In the genomic region with DNA sequence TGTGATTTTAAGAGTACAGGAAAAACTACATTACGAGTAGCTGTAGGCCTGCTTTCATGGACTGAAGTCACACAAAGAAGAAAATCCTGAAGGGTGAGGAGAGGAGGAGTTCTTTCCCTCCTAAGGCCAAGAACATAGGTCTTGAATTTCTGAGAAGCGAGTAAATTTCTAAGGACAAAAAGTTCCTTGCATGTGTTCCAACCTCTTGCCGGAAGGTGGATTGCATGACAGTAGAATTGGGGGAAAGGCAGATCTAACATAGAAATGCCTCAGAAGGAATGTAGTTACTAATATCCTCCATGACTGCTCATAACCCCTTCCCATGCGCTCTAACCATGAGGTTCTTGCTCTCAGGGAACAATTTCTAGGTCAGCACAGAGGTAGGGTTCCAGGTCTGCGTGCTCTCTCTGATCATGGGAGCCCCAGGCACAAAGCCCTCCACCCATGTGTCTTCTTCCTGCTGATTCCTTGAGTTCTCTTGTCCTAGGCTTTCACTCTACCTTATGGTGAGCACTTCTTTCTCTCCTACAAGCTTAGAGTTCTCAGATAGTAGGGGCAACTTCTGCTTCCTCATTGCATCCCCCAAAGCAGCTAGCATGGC, we compare ENCODE assay signal across 24 cellular contexts. TPM values are rescaled to one million over a fixed set of nuclear protein-coding genes. Genes with fewer than 3 reads are reported as not detected.
DNase-seq lines count a peak whose midpoint lies in the region; ATAC-seq, FAIRE-seq and TF ChIP-seq lines count a peak whose summit lies in the region.
"Had no signal": no experiment of that assay in that cellular context is flagged by ENCODE, and none has a peak within 500 bp of the region (broad histone marks: within the 10 kb centered on the region; RNA-seq: fewer than 3 reads in every experiment).

No MANE protein-coding gene starts in this region.

- 87 to 92% (median 88%) methylated on average over 5 of the region's 5 CpGs for WGBS in adrenal gland, 4 donors

- peak overlapping the region; percentile 63 for H3K4me3 Mint-ChIP-seq in T-helper 1 cell treated with Interleukin-12 subunit alpha and Interleukin-12 subunit beta and Interleukin-4 antibody, amounts not matched to agents 30 μg/mL and 1 μg/mL, for 36 hours
- peak overlapping the region; percentile 96 for H3K4me3 Mint-ChIP-seq in central memory CD8-positive, alpha-beta T cell
- H3K4me3 Mint-ChIP-seq: endodermal cell, WTC11 had no signal

- H3K27me3 ChIP-seq in BLaER1 (no peaks in the 10 kb centered on the region), adrenal gland (no peaks in the 10 kb centered on the region)
- H3K27me3 ChIP-seq in BLaER1 treated with 17β-estradiol and CSF1 and Interleukin-3, amounts not matched to agents 10 nM and 100 nM: peaks cover 0 to 25% (median 0%) of the 10 kb centered on the region in 11 experiments; a peak in 5 of 22 replicates
- H3K27me3 ChIP-seq: ovary, sigmoid colon, testis had no signal

- no peak for TF ChIP-seq POLR2A in GM12891 (IDR thresholded peaks at IDR 0.05; ENCODE audit: low read depth, low read length)
- TF ChIP-seq POLR2A in adrenal gland (IDR thresholded peaks at IDR 0.05): no peak

- intact Hi-C loops in adrenal gland (cut with DNase I): no loop called here

- H3K9me3 ChIP-seq in BLaER1 (peaks cover 21% of the 10 kb centered on the region), adrenal gland (replicated peaks in 1 of 3) (no peaks in the 10 kb centered on the region)
- H3K9me3 ChIP-seq in BLaER1 treated with 17β-estradiol and CSF1 and Interleukin-3, amounts not matched to agents 10 nM and 100 nM (replicated peaks in 1 of 11): peaks cover 8 to 23% (median 17%) of the 10 kb centered on the region in 11 experiments; a peak in 18 of 22 replicates
- H3K9me3 ChIP-seq: sigmoid colon, testis had no signal

- H3K27ac ChIP-seq in BLaER1 (no peak overlapping the region), adrenal gland (no peak overlapping the region)
- H3K27ac ChIP-seq in BLaER1 treated with 17β-estradiol and CSF1 and Interleukin-3, amounts not matched to agents 10 nM and 100 nM: no peak overlapping the region
- H3K27ac ChIP-seq: ovary, sigmoid colon, testis had no signal

- no peak for TF ChIP-seq CTCF in adrenal gland (IDR thresholded peaks at IDR 0.05)

- no peaks in the 10 kb centered on the region; the same call in 1 of the 2 replicates for H3K36me3 ChIP-seq in BLaER1
- H3K36me3 ChIP-seq in BLaER1 treated with 17β-estradiol and CSF1 and Interleukin-3, amounts not matched to agents 10 nM and 100 nM: peaks cover 0 to 7% (median 0%) of the 10 kb centered on the region in 11 experiments; a peak in 2 of 22 replicates
- H3K36me3 ChIP-seq in adrenal gland (replicated peaks in 1 of 2): no peaks in the 10 kb centered on the region
- H3K36me3 ChIP-seq: ovary, sigmoid colon had no signal

- no peak overlapping the region for H3K9ac ChIP-seq in BLaER1
- no peak overlapping the region for H3K9ac ChIP-seq in BLaER1 treated with 17β-estradiol and CSF1 and Interleukin-3, amounts not matched to agents 10 nM and 100 nM

- DNase-seq in central memory CD8-positive, alpha-beta T cell (ENCODE audit: low spot score in 2 of 2): no peak
- no peak for DNase-seq in NCI-H446 treated with DMSO at 0.1 percent for 48 hours (lab: John Stamatoyannopoulos, UW)
- no peak for DNase-seq in NCI-H128 (lab: John Stamatoyannopoulos, UW; ENCODE audit: unreplicated experiment)
- no peak for DNase-seq in GM12891 (ENCODE audit: insufficient read length, low spot score)
- DNase-seq in adrenal gland: no peak
- DNase-seq: AML-193, aorta, cerebellar nuclear complex, endodermal cell, NCI-H2029, NCI-H526 treated with DMSO at 0.1 percent for 48 hours, ovary, SHP77 treated with DMSO at 0.1 percent for 48 hours, sigmoid colon, testis had no signal

- no peaks in the 10 kb centered on the region for H4K20me1 ChIP-seq in BLaER1
- H4K20me1 ChIP-seq in BLaER1 treated with 17β-estradiol and CSF1 and Interleukin-3, amounts not matched to agents 10 nM and 100 nM: no peaks in the 10 kb centered on the region

- peak overlapping the region; percentile 99 for H3K27ac Mint-ChIP-seq in T-helper 1 cell treated with Interleukin-12 subunit alpha and Interleukin-12 subunit beta and Interleukin-4 antibody, amounts not matched to agents 30 μg/mL and 1 μg/mL, for 36 hours
- peak overlapping the region; percentile 98 for H3K27ac Mint-ChIP-seq in central memory CD8-positive, alpha-beta T cell (ENCODE audit: low read depth)
- H3K27ac Mint-ChIP-seq: endodermal cell, WTC11 had no signal

- FAIRE-seq in GM12891 (lab: Jason Lieb, UNC): no peak
- FAIRE-seq: D721Med, H54 had no signal

- peaks cover 89% of the 10 kb centered on the region for H3K4me1 Mint-ChIP-seq in T-helper 1 cell treated with Interleukin-12 subunit alpha and Interleukin-12 subunit beta and Interleukin-4 antibody, amounts not matched to agents 30 μg/mL and 1 μg/mL, for 36 hours (ENCODE audit: low read depth)
- H3K4me1 Mint-ChIP-seq in central memory CD8-positive, alpha-beta T cell: peaks cover 100% of the 10 kb centered on the region

- H3K4me2 ChIP-seq in BLaER1: peak overlapping the region; percentile 89
- peak overlapping the region in 9 of 11 experiments; percentile 66 to 91 (median 76); a peak in 17 of 22 replicates for H3K4me2 ChIP-seq in BLaER1 treated with 17β-estradiol and CSF1 and Interleukin-3, amounts not matched to agents 10 nM and 100 nM

- H3K9me3 Mint-ChIP-seq in T-helper 1 cell treated with Interleukin-12 subunit alpha and Interleukin-12 subunit beta and Interleukin-4 antibody, amounts not matched to agents 30 μg/mL and 1 μg/mL, for 36 hours: peaks cover 2% of the 10 kb centered on the region
- no peaks in the 10 kb centered on the region for H3K9me3 Mint-ChIP-seq in central memory CD8-positive, alpha-beta T cell
- H3K9me3 Mint-ChIP-seq: endodermal cell had no signal

- peaks cover 72% of the 10 kb centered on the region for H3K36me3 Mint-ChIP-seq in T-helper 1 cell treated with Interleukin-12 subunit alpha and Interleukin-12 subunit beta and Interleukin-4 antibody, amounts not matched to agents 30 μg/mL and 1 μg/mL, for 36 hours (ENCODE audit: low read depth)
- peaks cover 75% of the 10 kb centered on the region for H3K36me3 Mint-ChIP-seq in central memory CD8-positive, alpha-beta T cell (ENCODE audit: insufficient read depth)
- H3K36me3 Mint-ChIP-seq: WTC11 had no signal

- H3K4me3 ChIP-seq in BLaER1 (no peak overlapping the region), adrenal gland (no peak overlapping the region)
- no peak overlapping the region for H3K4me3 ChIP-seq in BLaER1 treated with 17β-estradiol and CSF1 and Interleukin-3, amounts not matched to agents 10 nM and 100 nM
- H3K4me3 ChIP-seq: lung, ovary, sigmoid colon, testis had no signal

- H3K4me1 ChIP-seq in BLaER1 (peaks cover 48% of the 10 kb centered on the region), adrenal gland (replicated peaks in 1 of 2) (no peaks in the 10 kb centered on the region)
- peaks cover 24 to 44% (median 36%) of the 10 kb centered on the region in 10 experiments for H3K4me1 ChIP-seq in BLaER1 treated with 17β-estradiol and CSF1 and Interleukin-3, amounts not matched to agents 10 nM and 100 nM
- H3K4me1 ChIP-seq: sigmoid colon, testis had no signal

- ATAC-seq in central memory CD8-positive, alpha-beta T cell (replicated peaks; ENCODE audit: extremely low read depth, poor library complexity, severe bottlenecking): no peak
- ATAC-seq: WTC11 had no signal

- no peaks in the 10 kb centered on the region for H3K27me3 Mint-ChIP-seq in T-helper 1 cell treated with Interleukin-12 subunit alpha and Interleukin-12 subunit beta and Interleukin-4 antibody, amounts not matched to agents 30 μg/mL and 1 μg/mL, for 36 hours (ENCODE audit: low read depth)
- H3K27me3 Mint-ChIP-seq in central memory CD8-positive, alpha-beta T cell: no peaks in the 10 kb centered on the region

TF ChIP-seq in GM12891, 5 proteins besides CTCF, POLR2A, EP300 and RAD21:
- TF ChIP-seq POU2F2 (IDR thresholded peaks at IDR 0.05; ENCODE audit: low read depth, low read length): no peak
- no peak for TF ChIP-seq SPI1 (IDR thresholded peaks at IDR 0.05; ENCODE audit: low read depth, low read length)
- no peak for TF ChIP-seq PAX5 (IDR thresholded peaks at IDR 0.05; ENCODE audit: insufficient read depth, low read length, severe bottlenecking)
- no peak for TF ChIP-seq POLR2AphosphoS5 (IDR thresholded peaks at IDR 0.05; ENCODE audit: low read depth, low read length)
- no peak for TF ChIP-seq TAF1 (IDR thresholded peaks at IDR 0.05; ENCODE audit: low read depth, low read length)

RNA-seq across cellular contexts. Expression of a gene that starts 13.7 kb away (rescaled TPM):
- not detected for polyA plus RNA-seq in GM12891 (2012; ENCODE audit: low read depth, missing spikeins)
- 1 to 10 TPM in 5 of 8 donors, under 1 TPM in 3; 0.18 to 6.7 (median 1.2) TPM for total RNA-seq in adrenal gland
- 1 to 10 TPM; 1.2 to 4.2 (median 1.9) TPM for polyA plus RNA-seq in adrenal gland
- total RNA-seq: endodermal cell, fibroblast of lung, myocyte had no signal
- polyA plus RNA-seq: fibroblast of lung had no signal
